In the genomic region with DNA sequence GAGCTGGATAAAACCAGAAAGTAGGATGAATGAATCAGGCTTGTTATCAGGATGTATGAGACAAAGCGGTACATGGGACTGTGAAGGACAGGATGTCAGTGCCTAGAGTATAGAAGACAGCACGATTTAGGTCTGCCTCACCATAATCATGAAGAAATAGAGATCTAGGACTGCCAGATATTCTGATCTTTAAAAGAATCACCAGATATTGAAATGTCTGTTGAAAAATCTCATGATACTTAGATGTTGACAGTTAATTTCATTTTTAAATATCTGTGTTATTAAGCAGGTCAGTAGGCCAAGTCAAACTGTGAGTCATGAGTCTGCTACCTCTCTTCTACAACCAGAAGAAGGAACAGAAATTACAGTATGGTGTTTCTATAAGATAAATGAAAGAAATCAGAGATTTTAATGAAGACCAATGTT, we compare ENCODE assay signal across 12 cellular contexts.
DNase-seq lines count a peak whose midpoint lies in the region; ATAC-seq and TF ChIP-seq lines count a peak whose summit lies in the region.
"Had no signal": no experiment of that assay in that cellular context is flagged by ENCODE, and none has a peak within 500 bp of the region (broad histone marks: within the 10 kb centered on the region; RNA-seq: fewer than 3 reads in every experiment).

No MANE protein-coding gene starts in this region.

- no peak overlapping the region for H2AFZ ChIP-seq in SK-N-SH (ENCODE audit: low read depth)

- no peaks in the 10 kb centered on the region for H3K9me3 Mint-ChIP-seq in CD8-positive, alpha-beta memory T cell
- H3K9me3 Mint-ChIP-seq: naive B cell had no signal

- no peak for DNase-seq in CD8-positive, alpha-beta memory T cell
- no peak for DNase-seq in SK-N-SH
- peak; percentile 35 for DNase-seq in iris pigment epithelial cell (ENCODE audit: low read depth)
- DNase-seq in DMS153 (lab: John Stamatoyannopoulos, UW): no peak
- no peak for DNase-seq in NCI-H524 (lab: John Stamatoyannopoulos, UW)
- DNase-seq: activated CD4-positive, alpha-beta T cell treated with anti-CD3 and anti-CD28 coated beads, Interleukin-2, amount 50 U/mL, for 48 hours; adrenal gland; Kasumi-1; naive B cell; OCI-M1 had no signal

- no peak for TF ChIP-seq CTCF in SK-N-SH (IDR thresholded peaks at IDR 0.05)

- H3K79me2 ChIP-seq in SK-N-SH (ENCODE audit: insufficient read depth): no peaks in the 10 kb centered on the region

- no peak overlapping the region for H3K9ac ChIP-seq in SK-N-SH

- no peaks in the 10 kb centered on the region for H3K27me3 ChIP-seq in CD8-positive, alpha-beta memory T cell (ENCODE audit: insufficient read depth, low read length, poor library complexity, severe bottlenecking)
- no peaks in the 10 kb centered on the region for H3K27me3 ChIP-seq in SK-N-SH (ENCODE audit: insufficient read depth)
- H3K27me3 ChIP-seq: adrenal gland had no signal

- H3K4me2 ChIP-seq in SK-N-SH: no peak overlapping the region

- H3K36me3 Mint-ChIP-seq in CD8-positive, alpha-beta memory T cell: peaks cover 0 to 14% (median 5%) of the 10 kb centered on the region in 3 donors

- peak overlapping the region in 5 of 7 donors; percentile 2 to 33 (median 25) for H3K4me3 Mint-ChIP-seq in CD8-positive, alpha-beta memory T cell
- H3K4me3 Mint-ChIP-seq: naive B cell had no signal

- POLR2A ChIA-PET in CD8-positive, alpha-beta memory T cell (lab: Charles Lee): no interaction called here
- POLR2A ChIA-PET in SK-N-SH (lab: Yijun Ruan, JAX): no interaction called here

- no peak overlapping the region for H3K4me3 ChIP-seq in CD8-positive, alpha-beta memory T cell (ENCODE audit: low read length)
- no peak overlapping the region for H3K4me3 ChIP-seq in SK-N-SH (ENCODE audit: low read depth in 2 of 2, low read length in 1 of 2)
- H3K4me3 ChIP-seq: adrenal gland had no signal

- CTCF ChIA-PET in CD8-positive, alpha-beta memory T cell (lab: Charles Lee): no interaction called here
- CTCF ChIA-PET in SK-N-SH (lab: Yijun Ruan, JAX): interaction anchor here (1.0 kb wide), 1 partner anchor 18 kb away, joined by 3 read pairs; no protein-coding TSS in a partner anchor

- no peaks in the 10 kb centered on the region for H4K20me1 ChIP-seq in SK-N-SH (ENCODE audit: insufficient read depth)

- H3K27ac Mint-ChIP-seq in CD8-positive, alpha-beta memory T cell: peak overlapping the region in 6 of 8 donors; percentile 1 to 71 (median 34)

- no peaks in the 10 kb centered on the region for H3K27me3 Mint-ChIP-seq in CD8-positive, alpha-beta memory T cell
- H3K27me3 Mint-ChIP-seq: naive B cell had no signal

- H3K27ac ChIP-seq in CD8-positive, alpha-beta memory T cell (ENCODE audit: low read depth, low read length): no peak overlapping the region
- no peak overlapping the region for H3K27ac ChIP-seq in SK-N-SH (ENCODE audit: low read depth in 2 of 2, low read length in 1 of 2)
- H3K27ac ChIP-seq: adrenal gland had no signal

- peaks cover 15% of the 10 kb centered on the region for H3K4me1 ChIP-seq in CD8-positive, alpha-beta memory T cell (ENCODE audit: insufficient read depth, low read length)
- peaks cover 0 to 11% of the 10 kb centered on the region in 2 experiments; a peak in 2 of 4 replicates for H3K4me1 ChIP-seq in SK-N-SH (ENCODE audit: control insufficient read depth in 1 of 2, insufficient read depth in 2 of 2, low read depth in 1 of 2, low read length in 1 of 2)
- H3K4me1 ChIP-seq: adrenal gland had no signal

- 37% methylated on average over 2 of the region's 2 CpGs for WGBS in SK-N-SH (ENCODE audit: low lambda C conversion rate)

- ATAC-seq in GM18909 (IDR thresholded peaks at IDR 0.05; ENCODE audit: poor library complexity, unreplicated experiment): peak; percentile 32
- no peak for ATAC-seq in HG02840 (IDR thresholded peaks at IDR 0.05; ENCODE audit: low FRiP score, unreplicated experiment)

- TF ChIP-seq RAD21 in SK-N-SH (IDR thresholded peaks at IDR 0.05; ENCODE audit: low read length): no peak

- TF ChIP-seq EP300 in SK-N-SH (IDR thresholded peaks at IDR 0.05; ENCODE audit: borderline replicate concordance in 1 of 2, low read depth in 1 of 2, low read length in 1 of 2): no peak

- H3K9me2 ChIP-seq in SK-N-SH: no peaks in the 10 kb centered on the region

- H3K9me3 ChIP-seq in CD8-positive, alpha-beta memory T cell (ENCODE audit: low read length): no peaks in the 10 kb centered on the region
- H3K9me3 ChIP-seq in SK-N-SH: no peaks in the 10 kb centered on the region
- H3K9me3 ChIP-seq: adrenal gland had no signal

- H3K4me1 Mint-ChIP-seq in CD8-positive, alpha-beta memory T cell: peaks cover 60 to 80% (median 76%) of the 10 kb centered on the region in 3 donors

- no peaks in the 10 kb centered on the region for H3F3A ChIP-seq in SK-N-SH (replicated peaks; ENCODE audit: insufficient read depth)

- H3K36me3 ChIP-seq in CD8-positive, alpha-beta memory T cell (ENCODE audit: insufficient read depth, low read length): no peaks in the 10 kb centered on the region
- H3K36me3 ChIP-seq in SK-N-SH (replicated peaks in 1 of 2; ENCODE audit: control insufficient read depth in 1 of 2, insufficient read depth in 2 of 2, low read length in 1 of 2): no peaks in the 10 kb centered on the region
- H3K36me3 ChIP-seq: adrenal gland had no signal

TF ChIP-seq in SK-N-SH, 30 proteins besides CTCF, POLR2A, EP300 and RAD21:
- TF ChIP-seq, protein P1, sequence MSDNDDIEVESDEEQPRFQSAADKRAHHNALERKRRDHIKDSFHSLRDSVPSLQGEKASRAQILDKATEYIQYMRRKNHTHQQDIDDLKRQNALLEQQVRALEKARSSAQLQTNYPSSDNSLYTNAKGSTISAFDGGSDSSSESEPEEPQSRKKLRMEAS (IDR thresholded peaks at IDR 0.05; ENCODE audit: low read depth): no peak
- TF ChIP-seq ELF1 (IDR thresholded peaks at IDR 0.05) (no peak), RXRA (IDR thresholded peaks at IDR 0.05; ENCODE audit: borderline replicate concordance, low read depth) (no peak), TEAD4 (IDR thresholded peaks at IDR 0.05; ENCODE audit: borderline replicate concordance, insufficient read depth) (no peak), TCF12 (IDR thresholded peaks at IDR 0.05) (0 out of 2 replicates have a peak, but pooled peaks have one; percentile 6)
